Comparison of ENCODE assay signal across 15 cellular contexts in the genomic region with DNA sequence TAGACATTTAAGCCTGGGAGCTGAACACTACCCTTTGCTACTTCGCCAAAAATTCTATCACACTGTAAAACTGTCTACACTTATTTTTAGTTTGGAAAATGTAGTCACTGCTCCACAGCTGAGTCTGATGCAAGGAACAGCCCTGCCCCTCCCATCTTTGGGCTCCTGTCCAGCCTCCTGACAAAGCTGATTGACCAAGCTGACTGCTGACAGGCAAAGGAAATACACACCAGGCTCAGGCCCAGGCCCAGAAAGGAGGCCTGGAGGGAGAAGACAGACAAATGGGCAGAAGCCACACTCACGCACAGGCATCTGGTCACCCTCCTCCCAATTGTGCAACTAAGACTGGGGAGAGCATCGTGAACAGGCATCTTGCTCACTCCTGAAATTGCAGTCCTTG. TPM values are rescaled to one million over a fixed set of nuclear protein-coding genes. Genes with fewer than 3 reads are reported as not detected.
DNase-seq lines count a peak whose midpoint lies in the region; ATAC-seq and TF ChIP-seq lines count a peak whose summit lies in the region.
"Had no signal": no experiment of that assay in that cellular context is flagged by ENCODE, and none has a peak within 500 bp of the region (broad histone marks: within the 10 kb centered on the region; RNA-seq: fewer than 3 reads in every experiment).

No MANE protein-coding gene starts in this region.

- H3K36me3 ChIP-seq in brain microvascular endothelial cell (replicated peaks) (peaks cover 42% of the 10 kb centered on the region), sigmoid colon (no peaks in the 10 kb centered on the region)

- H3K4me3 ChIP-seq in brain microvascular endothelial cell (ENCODE audit: low read depth, low read length) (no peak overlapping the region), sigmoid colon (no peak overlapping the region)

- TF ChIP-seq CTCF in brain microvascular endothelial cell (IDR thresholded peaks at IDR 0.05; ENCODE audit: low read depth, low read length, missing control alignments) (no peak), sigmoid colon (IDR thresholded peaks at IDR 0.05) (no peak)

- no peak for ATAC-seq in activated T-cell treated with anti-CD3 and anti-CD28 coated beads, Interleukin-2, amount 50 U/mL, for 4 hours
- ATAC-seq in GM21717 (IDR thresholded peaks at IDR 0.05; ENCODE audit: unreplicated experiment) = no peak
- ATAC-seq: left colon, T-cell had no signal

- WGBS in sigmoid colon, 2 donors = 84 to 91% methylated on average over 3 of the region's 3 CpGs

- in situ Hi-C loops in brain microvascular endothelial cell (cut with HindIII; ENCODE audit: low pct_ligation_motif_present, low sequenced_read_pairs) = no loop called here

- TF ChIP-seq POLR2A in sigmoid colon (IDR thresholded peaks at IDR 0.05) = no peak

- H3K36me3 Mint-ChIP-seq in activated T-cell treated with anti-CD3 and anti-CD28 coated beads, Interleukin-2, amount 50 U/mL, for 4 hours (ENCODE audit: insufficient read depth) = no peaks in the 10 kb centered on the region
- H3K36me3 Mint-ChIP-seq: T-cell had no signal

- H3K27me3 ChIP-seq in brain microvascular endothelial cell (replicated peaks) (no peaks in the 10 kb centered on the region), sigmoid colon (no peaks in the 10 kb centered on the region)

- no peaks in the 10 kb centered on the region for H3K9me3 ChIP-seq in sigmoid colon

- no peaks in the 10 kb centered on the region for H3K27me3 Mint-ChIP-seq in activated T-cell treated with anti-CD3 and anti-CD28 coated beads, Interleukin-2, amount 50 U/mL, for 4 hours (ENCODE audit: low read depth)
- H3K27me3 Mint-ChIP-seq: activated T-cell treated with anti-CD3 and anti-CD28 coated beads, Interleukin-2, amount 50 U/mL, for 24 hours; T-cell had no signal

- DNase-seq in EH (ENCODE audit: low read depth) (peak; percentile 75), brain microvascular endothelial cell (peak; percentile 34), cardiac septum (ENCODE audit: low spot score) (peak; percentile 87), sigmoid colon (peak; percentile 75), NCI-H1436 (lab: John Stamatoyannopoulos, UW) (no peak), COR-L47 (lab: John Stamatoyannopoulos, UW) (no peak)
- no peak for DNase-seq in activated T-cell treated with anti-CD3 and anti-CD28 coated beads, Interleukin-2, amount 50 U/mL, for 4 hours
- DNase-seq: activated CD4-positive, CD25-positive, alpha-beta regulatory T cell treated with anti-CD3 and anti-CD28 coated beads, Interleukin-2, amount 50 U/mL, for 72 hours; activated T-cell treated with anti-CD3 and anti-CD28 coated beads, Interleukin-2, amount 50 U/mL, for 24 hours; left colon; MV-4-11; NCI-H2227 treated with DMSO at 0.1 percent for 48 hours; T-cell had no signal

- H3K27ac ChIP-seq in brain microvascular endothelial cell (no peak overlapping the region), sigmoid colon (no peak overlapping the region)

- H3K4me3 Mint-ChIP-seq in activated T-cell treated with anti-CD3 and anti-CD28 coated beads, Interleukin-2, amount 50 U/mL, for 4 hours = no peak overlapping the region
- H3K4me3 Mint-ChIP-seq: activated T-cell treated with anti-CD3 and anti-CD28 coated beads, Interleukin-2, amount 50 U/mL, for 24 hours; B cell; T-cell had no signal

- no peak for TF ChIP-seq EP300 in sigmoid colon (IDR thresholded peaks at IDR 0.05)

- H3K4me1 Mint-ChIP-seq in activated T-cell treated with anti-CD3 and anti-CD28 coated beads, Interleukin-2, amount 50 U/mL, for 4 hours (ENCODE audit: low read depth) = no peaks in the 10 kb centered on the region
- H3K4me1 Mint-ChIP-seq: B cell, T-cell had no signal

- intact Hi-C loops in cardiac septum (cut with DNase I) = no loop called here
- intact Hi-C loops in sigmoid colon (cut with DNase I) = no loop called here

- H3K4me1 ChIP-seq in sigmoid colon = peaks cover 0 to 8% (median 0%) of the 10 kb centered on the region in 4 donors

- H3K9me3 Mint-ChIP-seq in activated T-cell treated with anti-CD3 and anti-CD28 coated beads, Interleukin-2, amount 50 U/mL, for 4 hours = no peaks in the 10 kb centered on the region
- H3K9me3 Mint-ChIP-seq: activated T-cell treated with anti-CD3 and anti-CD28 coated beads, Interleukin-2, amount 50 U/mL, for 24 hours; T-cell had no signal

RNA-seq across cellular contexts. Expression of a gene that starts 55.3 kb away (rescaled TPM):
- total RNA-seq in cardiac septum = 40.5 TPM
- total RNA-seq in sigmoid colon = 10 to 100 TPM in 3 of 4 donors, 1 to 10 TPM in 1; 8.6 to 15.7 (median 12.0) TPM
- 10 to 100 TPM; 24.2 to 59.0 (median 27.0) TPM for polyA plus RNA-seq in sigmoid colon
- 10 to 100 TPM; 25.9 to 28.6 (median 28.0) TPM for total RNA-seq in activated T-cell treated with anti-CD3 and anti-CD28 coated beads, Interleukin-2, amount 50 U/mL, for 4 hours

RNA-seq across cellular contexts. Expression of a gene that starts 55.8 kb away (rescaled TPM):
- total RNA-seq in cardiac septum = 116 TPM
- 100 to 1,000 TPM; 182 to 273 (median 215) TPM for total RNA-seq in sigmoid colon
- polyA plus RNA-seq in sigmoid colon = 100 to 1,000 TPM; 176 to 251 (median 230) TPM
- 10 to 100 TPM in 2 of 3 donors, 1 to 10 TPM in 1; 10.0 to 11.7 (median 11.1) TPM for total RNA-seq in activated T-cell treated with anti-CD3 and anti-CD28 coated beads, Interleukin-2, amount 50 U/mL, for 4 hours

Comparison
In these comparisons a context has a peak if more than half of its experiments do, and no peak if none do; other contexts are left out.
1. DNase-seq: peak in EH (single experiment), brain microvascular endothelial cell (single experiment), cardiac septum (single experiment) and sigmoid colon (single experiment); none in NCI-H1436 (single experiment), activated T-cell treated with anti-CD3 and anti-CD28 coated beads, Interleukin-2, amount 50 U/mL, for 4 hours (single experiment) and COR-L47 (single experiment).